Comparison of ENCODE assay signal across 30 cellular contexts in genomic region chr12:114415525-114415868, GRCh38. TPM values are rescaled to one million over a fixed set of nuclear protein-coding genes. Genes with fewer than 3 reads are reported as not detected.
"Had no signal": no experiment of that assay in that cellular context is flagged by ENCODE, and none has a peak within 500 bp of the region (broad histone marks: within the 10 kb centered on the region; RNA-seq: fewer than 3 reads in every experiment).

No MANE protein-coding gene starts in this region.

- H3K9me3 ChIP-seq: gastrocnemius medialis, left lung, mucosa of descending colon, sigmoid colon, uterus had no signal

- H3K4me1 Mint-ChIP-seq: activated CD4-positive, alpha-beta T cell treated with anti-CD3 and anti-CD28 coated beads for 36 hours; activated naive CD8-positive, alpha-beta T cell treated with anti-CD3 and anti-CD28 coated beads for 36 hours; stimulated activated effector memory CD8-positive, alpha-beta T cell treated with anti-CD3 and anti-CD28 coated beads, Interleukin-12 subunit alpha, Interleukin-12 subunit beta, amount 100 ng/mL, for 72 hours had no signal

- H3K4me3 ChIP-seq: gastrocnemius medialis, left lung, mucosa of descending colon, sigmoid colon, uterus had no signal

- H3K4me3 Mint-ChIP-seq: activated CD4-positive, alpha-beta T cell treated with anti-CD3 and anti-CD28 coated beads for 36 hours; activated naive CD4-positive, alpha-beta T cell treated with anti-CD3 and anti-CD28 coated beads for 36 hours; activated naive CD8-positive, alpha-beta T cell treated with anti-CD3 and anti-CD28 coated beads for 36 hours; natural killer cell treated with Interleukin-12 subunit alpha and Interleukin-12 subunit beta and Interleukin-15 and Interleukin-18, amount 100 ng/mL, for 72 hours; stimulated activated effector memory CD8-positive, alpha-beta T cell treated with anti-CD3 and anti-CD28 coated beads, Interleukin-12 subunit alpha, Interleukin-12 subunit beta, amount 100 ng/mL, for 72 hours; stimulated activated naive CD8-positive, alpha-beta T cell treated with anti-CD3 and anti-CD28 coated beads, Interleukin-15, Interleukin-2, amounts not matched to agents 100 ng/mL and 50 ng/mL, for 24 hours had no signal

- DNase-seq: activated CD4-positive, alpha-beta T cell treated with anti-CD3 and anti-CD28 coated beads for 36 hours; activated CD4-positive, CD25-positive, alpha-beta regulatory T cell; activated effector memory CD4-positive, alpha-beta T cell treated with anti-CD3 and anti-CD28 coated beads, Interleukin-2, amount 50 U/mL, for 16 hours; activated naive CD4-positive, alpha-beta T cell treated with anti-CD3 and anti-CD28 coated beads for 36 hours; activated naive CD8-positive, alpha-beta T cell treated with anti-CD3 and anti-CD28 coated beads for 36 hours; activated T-cell treated with anti-CD3 and anti-CD28 coated beads for 4 hours; amniotic stem cell; brain microvascular endothelial cell; central memory CD4-positive, alpha-beta T cell; gastrocnemius medialis; head of caudate nucleus; left lung; mucosa of descending colon; posterior cingulate gyrus; sigmoid colon; small intestine; stimulated activated CD4-positive, alpha-beta T cell treated with anti-CD3 and anti-CD28 coated beads, Interleukin-4, amount 100 ng/mL, for 24 hours; substantia nigra; uterus had no signal

- H3K27ac Mint-ChIP-seq: activated CD4-positive, alpha-beta T cell treated with anti-CD3 and anti-CD28 coated beads for 36 hours; activated naive CD4-positive, alpha-beta T cell treated with anti-CD3 and anti-CD28 coated beads for 36 hours; activated naive CD8-positive, alpha-beta T cell treated with anti-CD3 and anti-CD28 coated beads for 36 hours; natural killer cell treated with Interleukin-12 subunit alpha and Interleukin-12 subunit beta and Interleukin-15 and Interleukin-18, amount 100 ng/mL, for 72 hours; stimulated activated effector memory CD8-positive, alpha-beta T cell treated with anti-CD3 and anti-CD28 coated beads, Interleukin-12 subunit alpha, Interleukin-12 subunit beta, amount 100 ng/mL, for 72 hours; stimulated activated naive CD8-positive, alpha-beta T cell treated with anti-CD3 and anti-CD28 coated beads, Interleukin-15, Interleukin-2, amounts not matched to agents 100 ng/mL and 50 ng/mL, for 24 hours; type B pancreatic cell had no signal

- H3K36me3 Mint-ChIP-seq: activated naive CD8-positive, alpha-beta T cell treated with anti-CD3 and anti-CD28 coated beads for 36 hours; natural killer cell treated with Interleukin-12 subunit alpha and Interleukin-12 subunit beta and Interleukin-15 and Interleukin-18, amount 100 ng/mL, for 72 hours; stimulated activated effector memory CD8-positive, alpha-beta T cell treated with anti-CD3 and anti-CD28 coated beads, Interleukin-12 subunit alpha, Interleukin-12 subunit beta, amount 100 ng/mL, for 72 hours; type B pancreatic cell had no signal

- H3K4me1 ChIP-seq: gastrocnemius medialis, left lung, sigmoid colon, uterus had no signal

- ATAC-seq: activated CD4-positive, alpha-beta T cell treated with anti-CD3 and anti-CD28 coated beads for 36 hours; gastrocnemius medialis; left lung; mucosa of descending colon; natural killer cell treated with Interleukin-12 subunit alpha and Interleukin-12 subunit beta and Interleukin-15 and Interleukin-18, amount 100 ng/mL, for 72 hours; stimulated activated effector memory CD8-positive, alpha-beta T cell treated with anti-CD3 and anti-CD28 coated beads, Interleukin-12 subunit alpha, Interleukin-12 subunit beta, amount 100 ng/mL, for 72 hours had no signal

- H3K27ac ChIP-seq: brain microvascular endothelial cell, epithelial cell of prostate, gastrocnemius medialis, left lung, uterus had no signal

- H3K9me3 Mint-ChIP-seq: activated naive CD4-positive, alpha-beta T cell treated with anti-CD3 and anti-CD28 coated beads for 36 hours; activated naive CD8-positive, alpha-beta T cell treated with anti-CD3 and anti-CD28 coated beads for 36 hours; natural killer cell treated with Interleukin-12 subunit alpha and Interleukin-12 subunit beta and Interleukin-15 and Interleukin-18, amount 100 ng/mL, for 72 hours; stimulated activated naive CD8-positive, alpha-beta T cell treated with anti-CD3 and anti-CD28 coated beads, Interleukin-15, Interleukin-2, amounts not matched to agents 100 ng/mL and 50 ng/mL, for 24 hours; type B pancreatic cell had no signal

- H3K36me3 ChIP-seq: brain microvascular endothelial cell, gastrocnemius medialis, left lung, sigmoid colon, uterus had no signal

RNA-seq across cellular contexts. Expression of gene TBX5, which starts 9.6 kb away (rescaled TPM):
- total RNA-seq: activated CD4-positive, alpha-beta T cell treated with anti-CD3 and anti-CD28 coated beads for 36 hours; activated naive CD4-positive, alpha-beta T cell treated with anti-CD3 and anti-CD28 coated beads for 36 hours; activated naive CD8-positive, alpha-beta T cell treated with anti-CD3 and anti-CD28 coated beads for 36 hours; astrocyte; gastrocnemius medialis; lung microvascular endothelial cell; mesenteric fat pad; mucosa of descending colon; myocyte; natural killer cell treated with Interleukin-12 subunit alpha and Interleukin-12 subunit beta and Interleukin-15 and Interleukin-18, amount 100 ng/mL, for 72 hours; osteoblast; sigmoid colon; T-helper 1 cell treated with Interleukin-12 subunit alpha and Interleukin-12 subunit beta and Interleukin-4 antibody, amounts not matched to agents 30 ng/mL and 1 ng/mL, for 36 hours; uterus had no signal
- polyA plus RNA-seq: sigmoid colon, small intestine had no signal
